ENCODE assay signal across 8 cellular contexts in the genomic region with DNA sequence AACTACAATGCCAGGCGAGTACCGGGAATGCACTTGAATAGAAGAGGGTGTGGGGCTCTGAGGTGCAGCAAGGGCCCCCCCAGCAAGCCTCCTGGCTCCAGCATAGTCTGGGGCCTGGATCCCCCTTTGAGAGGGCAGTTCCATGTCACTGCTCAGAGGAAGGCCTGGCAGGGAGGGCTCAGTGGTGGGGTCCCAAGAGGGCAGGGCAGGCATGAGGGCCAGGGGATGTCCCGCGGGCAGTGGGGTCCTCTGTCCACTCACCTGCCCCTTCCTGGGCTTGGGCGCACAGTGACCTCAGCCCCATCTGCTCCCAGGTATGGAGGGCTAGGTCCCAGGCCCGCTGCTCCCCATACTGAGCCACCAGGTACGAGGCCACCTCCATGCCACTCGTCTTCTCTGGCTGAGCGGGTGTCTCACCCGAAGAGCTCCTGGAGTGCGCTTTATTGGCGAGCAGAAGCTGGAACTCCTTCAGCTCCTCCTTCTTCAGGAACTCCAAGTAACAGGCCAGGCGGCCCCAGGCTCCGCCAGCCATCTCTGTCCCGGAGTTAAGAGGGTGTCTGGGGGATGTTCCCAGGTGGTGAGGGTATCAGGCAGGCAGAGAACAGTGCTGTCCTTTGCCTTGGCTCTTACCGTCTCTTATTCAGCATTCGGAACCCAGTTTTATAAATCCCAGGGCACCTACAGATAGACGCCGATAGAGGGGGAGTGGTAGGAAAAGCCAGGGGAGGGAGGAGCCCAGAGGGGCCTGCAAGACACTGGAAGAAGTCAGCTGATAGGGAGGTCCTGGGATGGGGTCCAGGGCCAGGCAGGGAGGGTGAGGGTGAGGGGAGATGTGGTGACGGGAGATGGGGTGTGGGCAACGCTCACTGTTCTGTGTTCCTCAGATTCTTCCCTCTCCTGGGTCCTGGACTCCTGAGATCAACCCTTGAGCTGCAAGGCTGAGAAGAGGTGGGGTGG. TPM values are rescaled to one million over a fixed set of nuclear protein-coding genes. Genes with fewer than 3 reads are reported as not detected.
A peak's percentile ranks its signal among the peaks of the same experiment; 100 is the strongest.
DNase-seq lines count a peak whose midpoint lies in the region; ATAC-seq and TF ChIP-seq lines count a peak whose summit lies in the region.

No MANE protein-coding gene starts in this region.

- peak; percentile 70 for DNase-seq in AG20443 (ENCODE audit: low spot score)
- peak; percentile 41 for DNase-seq in activated CD4-positive, alpha-beta memory T cell treated with anti-CD3 and anti-CD28 coated beads for 36 hours
- DNase-seq in left ventricle myocardium superior, result peak; percentile 50
- DNase-seq in suprapubic skin (ENCODE audit: low spot score in 2 of 2), result no peak
- DNase-seq in NCI-H187 (lab: John Stamatoyannopoulos, UW), result no peak
- no peak for DNase-seq in GM13977 (ENCODE audit: low spot score)
- no peak for DNase-seq in A673 (ENCODE audit: low spot score)

- peak overlapping the region; percentile 96 for H3K4me3 Mint-ChIP-seq in activated CD4-positive, alpha-beta memory T cell treated with anti-CD3 and anti-CD28 coated beads for 36 hours

- H3K4me3 ChIP-seq in suprapubic skin (peak overlapping the region; percentile 56), A673 (ENCODE audit: low read depth, low read length, poor library complexity, severe bottlenecking) (no peak overlapping the region)

- H3K4me1 ChIP-seq in suprapubic skin, result peaks cover 51% of the 10 kb centered on the region
- no peaks in the 10 kb centered on the region for H3K4me1 ChIP-seq in A673 (ENCODE audit: insufficient read depth, low read length, poor library complexity, severe bottlenecking)

- no peaks in the 10 kb centered on the region for H3K27me3 Mint-ChIP-seq in activated CD4-positive, alpha-beta memory T cell treated with anti-CD3 and anti-CD28 coated beads for 36 hours

- peaks cover 68% of the 10 kb centered on the region for H3K4me1 Mint-ChIP-seq in activated CD4-positive, alpha-beta memory T cell treated with anti-CD3 and anti-CD28 coated beads for 36 hours (ENCODE audit: low read depth)

- ATAC-seq in GM21737 (IDR thresholded peaks at IDR 0.05; ENCODE audit: unreplicated experiment), result peak; percentile 15
- peak; percentile 53 for ATAC-seq in left ventricle myocardium superior

- TF ChIP-seq EP300 in suprapubic skin (IDR thresholded peaks at IDR 0.05), result no peak

- H3K27ac ChIP-seq in suprapubic skin, result peak overlapping the region; percentile 90
- no peak overlapping the region for H3K27ac ChIP-seq in A673 (ENCODE audit: low read depth, low read length, poor library complexity, severe bottlenecking)

- H3K9me3 Mint-ChIP-seq in activated CD4-positive, alpha-beta memory T cell treated with anti-CD3 and anti-CD28 coated beads for 36 hours, result no peaks in the 10 kb centered on the region

- H3K27me3 ChIP-seq in suprapubic skin, result no peaks in the 10 kb centered on the region
- no peaks in the 10 kb centered on the region for H3K27me3 ChIP-seq in A673 (replicated peaks; ENCODE audit: insufficient read depth, low read depth, low read length, poor library complexity)

- TF ChIP-seq CTCF in suprapubic skin (IDR thresholded peaks at IDR 0.05), result no peak
- no peak for TF ChIP-seq CTCF in GM13977 (IDR thresholded peaks at IDR 0.05; ENCODE audit: extremely low read depth, insufficient read depth, missing control alignments)
- no peak for TF ChIP-seq CTCF in A673 (conservative IDR thresholded peaks at IDR 0.05; ENCODE audit: low read depth, low read length)

- in situ Hi-C loops in GM13977 (cut with MboI; ENCODE audit: low pct_unique_long_range_greater_than_20kb, low sequenced_read_pairs, unreplicated experiment), result loop anchor here (10.0 kb wide), 1 partner anchor 851 kb away; a partner anchor contains a TSS

- CTCF ChIA-PET in activated CD4-positive, alpha-beta memory T cell treated with anti-CD3 and anti-CD28 coated beads for 36 hours (lab: Charles Lee), result interaction anchor here (1.0 to 4.6 kb wide), 4 partner anchors 123 to 1439 kb away, joined by 3 to 21 read pairs (median 6); a partner anchor contains a TSS
- CTCF ChIA-PET in A673 (lab: Charles Lee), result no interaction called here

- H3K36me3 Mint-ChIP-seq in activated CD4-positive, alpha-beta memory T cell treated with anti-CD3 and anti-CD28 coated beads for 36 hours, result peaks cover 33% of the 10 kb centered on the region

- H3K36me3 ChIP-seq in suprapubic skin, result peaks cover 27% of the 10 kb centered on the region
- no peaks in the 10 kb centered on the region for H3K36me3 ChIP-seq in A673 (ENCODE audit: insufficient read depth, low read length, poor library complexity, severe bottlenecking)

- H3K27ac Mint-ChIP-seq in activated CD4-positive, alpha-beta memory T cell treated with anti-CD3 and anti-CD28 coated beads for 36 hours, result peak overlapping the region; percentile 96

- BruUV-seq in A673 (replicated peaks; lab: Mats Ljungman, UMichigan), result no TSS peak

- intact Hi-C loops in activated CD4-positive, alpha-beta memory T cell treated with anti-CD3 and anti-CD28 coated beads for 36 hours (cut with micrococcal nuclease), result loop anchor here (1.0 to 10.0 kb wide), 5 partner anchors 97 to 1431 kb away; a partner anchor contains a TSS
- intact Hi-C loops in left ventricle myocardium superior (cut with micrococcal nuclease) (no loop called here), A673 (cut with micrococcal nuclease; ENCODE audit: unreplicated experiment) (no loop called here)

- POLR2A ChIA-PET in activated CD4-positive, alpha-beta memory T cell treated with anti-CD3 and anti-CD28 coated beads for 36 hours (lab: Charles Lee), result no interaction called here
- POLR2A ChIA-PET in A673 (lab: Charles Lee; ENCODE audit: low non-redundant PET), result no interaction called here

- WGBS in suprapubic skin, result 35% methylated on average over 17 of the region's 21 CpGs

- H3K9me3 ChIP-seq in suprapubic skin (no peaks in the 10 kb centered on the region), A673 (ENCODE audit: low read depth, low read length, poor library complexity, severe bottlenecking) (no peaks in the 10 kb centered on the region)

- no peak for TF ChIP-seq POLR2A in suprapubic skin (IDR thresholded peaks at IDR 0.05)

RNA-seq across cellular contexts. Expression of a gene that starts 0.6 kb away (rescaled TPM):
- total RNA-seq in activated CD4-positive, alpha-beta memory T cell treated with anti-CD3 and anti-CD28 coated beads for 36 hours, result 10 to 100 TPM; 39.9 to 45.0 TPM
- 8.4 TPM for total RNA-seq in left ventricle myocardium superior
- 100 to 1,000 TPM in 1 of 4 donors, 10 to 100 TPM in 3; 66.9 to 279 (median 95.8) TPM for total RNA-seq in suprapubic skin
- 5.2 and 6.7 TPM in 2 replicates for total RNA-seq in A673 (2021)

Comparison
In these comparisons a context has a peak if more than half of its experiments do, and no peak if none do; other contexts are left out.
1. DNase-seq: peak in AG20443 (single experiment), activated CD4-positive, alpha-beta memory T cell treated with anti-CD3 and anti-CD28 coated beads for 36 hours (single experiment) and left ventricle myocardium superior (single experiment); none in suprapubic skin (0 of 2), NCI-H187 (0 of 2), GM13977 (single experiment) and A673 (single experiment).